ENCODE assay signal across 10 cellular contexts in the genomic region with DNA sequence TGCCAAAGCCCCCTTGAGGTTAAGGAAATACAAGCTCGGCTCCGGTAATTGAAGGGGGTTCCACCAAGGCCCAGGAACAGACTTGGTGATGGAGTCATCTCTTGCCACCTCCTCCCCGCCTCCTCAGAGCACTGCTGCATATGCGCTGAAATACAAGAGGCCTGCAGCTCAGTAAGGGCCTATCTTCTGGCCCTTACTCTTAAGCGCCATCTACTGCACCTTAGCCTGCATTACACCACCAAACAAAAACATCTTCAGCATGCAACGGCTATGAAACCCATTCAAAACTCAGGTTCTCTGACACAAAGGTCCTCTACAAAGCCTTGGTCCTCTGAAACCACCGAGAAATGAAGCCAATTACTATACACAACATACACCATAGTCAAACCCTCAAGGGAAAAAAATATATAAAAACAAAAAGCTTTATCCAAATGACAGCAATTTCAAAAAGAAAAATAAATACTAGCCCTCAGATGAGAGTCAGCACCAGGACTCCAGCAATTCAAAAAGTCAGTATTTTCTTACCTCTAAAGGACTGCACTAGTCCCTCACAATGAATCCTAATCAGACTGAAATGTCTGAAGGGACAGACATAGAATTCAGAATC.
A peak's percentile ranks its signal among the peaks of the same experiment; 100 is the strongest.
DNase-seq lines count a peak whose midpoint lies in the region; ATAC-seq and TF ChIP-seq lines count a peak whose summit lies in the region.
"Had no signal": no experiment of that assay in that cellular context is flagged by ENCODE, and none has a peak within 500 bp of the region (broad histone marks: within the 10 kb centered on the region; RNA-seq: fewer than 3 reads in every experiment).

No MANE protein-coding gene starts in this region.

- peak; percentile 47 for ATAC-seq in GM21367 (IDR thresholded peaks at IDR 0.05; ENCODE audit: unreplicated experiment)
- peak; percentile 53; the same call in 1 of the 2 replicates for ATAC-seq in Panc1
- no peak for ATAC-seq in body of pancreas

- POLR2A ChIA-PET in Panc1 (lab: Charles Lee) = no interaction called here

- H3K9me3 ChIP-seq in Panc1 (ENCODE audit: control insufficient read depth, insufficient read depth, low read depth, low read length) (no peaks in the 10 kb centered on the region), body of pancreas (no peaks in the 10 kb centered on the region)
- H3K9me3 ChIP-seq: vagina had no signal

- in situ Hi-C loops in Panc1 (cut with HindIII; ENCODE audit: low pct_unique_long_range_greater_than_20kb, low sequenced_read_pairs) = no loop called here

- TF ChIP-seq POLR2A in body of pancreas (IDR thresholded peaks at IDR 0.05) = no peak

- H3K4me1 ChIP-seq in Panc1 (ENCODE audit: control insufficient read depth, insufficient read depth, low read length) (no peaks in the 10 kb centered on the region), body of pancreas (no peaks in the 10 kb centered on the region)
- H3K4me1 ChIP-seq: vagina had no signal

- WGBS in body of pancreas, 2 donors = 55 to 62% methylated on average over 5 to 7 of the region's 7 CpGs

- H3K4me3 ChIP-seq in Panc1 (ENCODE audit: low read depth in 2 of 2, low read length in 2 of 2) (no peak overlapping the region), body of pancreas (no peak overlapping the region)
- H3K4me3 ChIP-seq: vagina had no signal

- H3K36me3 ChIP-seq in Panc1 (ENCODE audit: control insufficient read depth, insufficient read depth, low read length) = no peaks in the 10 kb centered on the region
- H3K36me3 ChIP-seq in body of pancreas (replicated peaks in 1 of 2; ENCODE audit: insufficient read depth in 1 of 2, low read depth in 2 of 2) = no peaks in the 10 kb centered on the region
- H3K36me3 ChIP-seq: vagina had no signal

- intact Hi-C loops in Panc1 (cut with micrococcal nuclease; ENCODE audit: unreplicated experiment) = no loop called here
- intact Hi-C loops in body of pancreas (cut with DNase I) = no loop called here

- DNase-seq in COR-L47 (lab: John Stamatoyannopoulos, UW) = peak; percentile 23
- no peak for DNase-seq in Panc1 (ENCODE audit: low read depth, low spot score)
- DNase-seq in iPS DF 19.7 (ENCODE audit: low read depth, low spot score) = peak; percentile 25
- no peak for DNase-seq in NCI-H526 treated with DMSO at 0.1 percent for 48 hours (lab: John Stamatoyannopoulos, UW)
- no peak for DNase-seq in body of pancreas
- no peak for DNase-seq in activated T-cell treated with anti-CD3 and anti-CD28 coated beads for 4 hours
- DNase-seq in NCI-H187 (lab: John Stamatoyannopoulos, UW) = no peak
- DNase-seq: amygdala had no signal

- no TSS peak for BruUV-seq in Panc1 (replicated peaks; lab: Mats Ljungman, UMichigan)

- H3K27ac ChIP-seq in Panc1 (ENCODE audit: low read length) (no peak overlapping the region), body of pancreas (no peak overlapping the region)
- H3K27ac ChIP-seq: vagina had no signal

- TF ChIP-seq CTCF in Panc1 (IDR thresholded peaks at IDR 0.05) (peak; percentile 77), body of pancreas (IDR thresholded peaks at IDR 0.05) (no peak)

- CTCF ChIA-PET in Panc1 (lab: Charles Lee) = no interaction called here

- H3K27me3 ChIP-seq in Panc1 (ENCODE audit: control insufficient read depth, insufficient read depth, low read length) (peaks cover 8% of the 10 kb centered on the region; the same call in 1 of the 2 replicates), body of pancreas (no peaks in the 10 kb centered on the region)
- H3K27me3 ChIP-seq: vagina had no signal

Comparison
In these comparisons a context has a peak if more than half of its experiments do, and no peak if none do; other contexts are left out.
1. DNase-seq: peak in COR-L47 (single experiment) and iPS DF 19.7 (single experiment); none in Panc1 (single experiment), NCI-H526 treated with DMSO at 0.1 percent for 48 hours (single experiment), body of pancreas (0 of 4), activated T-cell treated with anti-CD3 and anti-CD28 coated beads for 4 hours (single experiment) and NCI-H187 (0 of 2).